In the genomic region with DNA sequence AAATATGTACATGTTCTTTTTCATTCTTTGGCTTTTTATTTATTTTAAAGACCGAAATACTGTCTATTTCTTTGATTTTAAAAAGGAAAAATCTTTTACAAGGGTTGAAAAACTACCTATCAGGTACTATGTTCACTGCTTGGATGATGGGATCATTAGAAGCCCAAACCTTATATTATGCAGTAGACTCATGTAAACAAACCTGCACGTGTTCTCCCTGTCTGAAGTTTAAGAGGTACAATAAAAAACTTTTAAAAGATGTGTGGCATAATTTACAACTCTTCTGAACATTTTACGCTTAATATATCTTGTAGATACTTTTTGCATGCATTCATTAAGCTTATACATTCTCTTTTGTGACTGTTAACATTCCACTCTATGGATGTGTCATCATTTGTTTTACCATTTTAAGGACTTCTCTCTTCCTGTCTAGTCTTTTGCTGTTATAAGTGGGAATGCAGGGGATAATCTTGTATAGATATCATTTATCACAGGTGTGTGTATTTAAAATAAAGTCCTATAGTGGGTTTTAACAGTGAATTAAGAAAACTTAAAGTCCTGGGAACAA, we compare ENCODE assay signal across 22 cellular contexts. TPM values are rescaled to one million over a fixed set of nuclear protein-coding genes. Genes with fewer than 3 reads are reported as not detected.
DNase-seq lines count a peak whose midpoint lies in the region; ATAC-seq and TF ChIP-seq lines count a peak whose summit lies in the region.
"Had no signal": no experiment of that assay in that cellular context is flagged by ENCODE, and none has a peak within 500 bp of the region (broad histone marks: within the 10 kb centered on the region; RNA-seq: fewer than 3 reads in every experiment).

No MANE protein-coding gene starts in this region.

- H3K4me1 Mint-ChIP-seq in activated T-helper 17 cell treated with anti-CD3 and anti-CD28 coated beads, Interleukin-2, amount 50 U/mL, for 72 hours = peaks cover 14% of the 10 kb centered on the region

- H3K4me3 ChIP-seq in ACC112 (ENCODE audit: low read depth, low read length) = no peak overlapping the region
- H3K4me3 ChIP-seq in right lobe of liver = no peak overlapping the region
- H3K4me3 ChIP-seq: neural progenitor cell, upper lobe of left lung had no signal

- no peaks in the 10 kb centered on the region for H3K27me3 Mint-ChIP-seq in activated T-helper 17 cell treated with anti-CD3 and anti-CD28 coated beads, Interleukin-2, amount 50 U/mL, for 72 hours
- H3K27me3 Mint-ChIP-seq: activated naive CD8-positive, alpha-beta T cell treated with anti-CD3 and anti-CD28 coated beads, Interleukin-2, amount 10 ng/mL, durations not matched to agents 7 days and 5 days; stimulated activated naive CD8-positive, alpha-beta T cell treated with anti-CD3 and anti-CD28 coated beads, Interleukin-15, Interleukin-2, amounts not matched to agents 100 ng/mL and 50 ng/mL, for 24 hours had no signal

- peaks cover under 1% of the 10 kb centered on the region for H3K9me3 Mint-ChIP-seq in activated T-helper 17 cell treated with anti-CD3 and anti-CD28 coated beads, Interleukin-2, amount 50 U/mL, for 72 hours
- H3K9me3 Mint-ChIP-seq: activated naive CD8-positive, alpha-beta T cell treated with anti-CD3 and anti-CD28 coated beads, Interleukin-2, amount 10 ng/mL, durations not matched to agents 7 days and 5 days; neural progenitor cell; stimulated activated naive CD8-positive, alpha-beta T cell treated with anti-CD3 and anti-CD28 coated beads, Interleukin-15, Interleukin-2, amounts not matched to agents 100 ng/mL and 50 ng/mL, for 24 hours had no signal

- H3K36me3 Mint-ChIP-seq in activated T-helper 17 cell treated with anti-CD3 and anti-CD28 coated beads, Interleukin-2, amount 50 U/mL, for 72 hours (ENCODE audit: low read depth) = peaks cover 32% of the 10 kb centered on the region

- TF ChIP-seq POLR2A in right lobe of liver (IDR thresholded peaks at IDR 0.05) = no peak

- H3K79me2 ChIP-seq in ACC112 (ENCODE audit: control insufficient read depth, insufficient read depth, low read length, unreplicated experiment) = peaks cover 93% of the 10 kb centered on the region

- no peaks in the 10 kb centered on the region for H3K27me3 ChIP-seq in ACC112 (ENCODE audit: insufficient read depth, low read length)
- H3K27me3 ChIP-seq in foreskin keratinocyte = no peaks in the 10 kb centered on the region
- H3K27me3 ChIP-seq in right lobe of liver = no peaks in the 10 kb centered on the region
- H3K27me3 ChIP-seq: neural progenitor cell, upper lobe of left lung had no signal

- H2AFZ ChIP-seq in ACC112 (ENCODE audit: low read length, unreplicated experiment) = no peak overlapping the region
- H2AFZ ChIP-seq: neural progenitor cell had no signal

- no peaks in the 10 kb centered on the region for H3K9me3 ChIP-seq in right lobe of liver
- H3K9me3 ChIP-seq: upper lobe of left lung had no signal

- DNase-seq in HCEC 1CT (peak; percentile 69), foreskin keratinocyte (peak; percentile 12 to 56), right lobe of liver (no peak), AG08396 (ENCODE audit: low spot score) (no peak), GOT3 (lab: John Stamatoyannopoulos, UW) (no peak)
- DNase-seq: activated CD4-positive, alpha-beta T cell treated with anti-CD3 and anti-CD28 coated beads, Interleukin-2, amount 50 U/mL, for 1 hour; activated naive CD8-positive, alpha-beta T cell treated with anti-CD3 and anti-CD28 coated beads, Interleukin-2, amount 10 ng/mL, durations not matched to agents 7 days and 5 days; central memory CD4-positive, alpha-beta T cell; effector CD8-positive, alpha-beta T cell; hypothalamus; NCI-H1092 treated with DMSO at 0.1 percent for 48 hours; NCI-H2081 treated with DMSO at 0.1 percent for 48 hours; NCI-H69; OCI-M1; retina; upper lobe of left lung had no signal

- H3K36me3 ChIP-seq in ACC112 (ENCODE audit: insufficient read depth, low read length) (peaks cover 15% of the 10 kb centered on the region), right lobe of liver (no peaks in the 10 kb centered on the region)

- WGBS in right lobe of liver (ENCODE audit: insufficient coverage, low coverage, low lambda C conversion rate, missing lambda C conversion rate) = 52% methylated on average over 3 of the region's 3 CpGs

- ATAC-seq in activated T-helper 17 cell treated with anti-CD3 and anti-CD28 coated beads, Interleukin-2, amount 50 U/mL, for 72 hours (replicated peaks) = no peak
- ATAC-seq in foreskin keratinocyte = peak; percentile 46
- ATAC-seq in right lobe of liver = no peak
- ATAC-seq in HG03460 (IDR thresholded peaks at IDR 0.05; ENCODE audit: unreplicated experiment) = no peak

- intact Hi-C loops in right lobe of liver (cut with DNase I) = no loop called here

- H3K4me1 ChIP-seq in ACC112 (ENCODE audit: control insufficient read depth, insufficient read depth, low read length, unreplicated experiment) = peaks cover 32% of the 10 kb centered on the region
- peaks cover 17% of the 10 kb centered on the region for H3K4me1 ChIP-seq in foreskin keratinocyte
- peaks cover 0 to 6% (median 0%) of the 10 kb centered on the region in 4 donors for H3K4me1 ChIP-seq in right lobe of liver

- H3K4me3 Mint-ChIP-seq in activated T-helper 17 cell treated with anti-CD3 and anti-CD28 coated beads, Interleukin-2, amount 50 U/mL, for 72 hours = no peak overlapping the region
- H3K4me3 Mint-ChIP-seq: activated naive CD8-positive, alpha-beta T cell treated with anti-CD3 and anti-CD28 coated beads, Interleukin-2, amount 10 ng/mL, durations not matched to agents 7 days and 5 days; mesothelial cell of epicardium; neural progenitor cell; stimulated activated naive CD8-positive, alpha-beta T cell treated with anti-CD3 and anti-CD28 coated beads, Interleukin-15, Interleukin-2, amounts not matched to agents 100 ng/mL and 50 ng/mL, for 24 hours had no signal

- 0 out of 2 replicates have a peak overlapping the region, but pooled peaks have one; percentile 28 for H3K27ac ChIP-seq in ACC112 (ENCODE audit: low read depth, low read length)
- H3K27ac ChIP-seq in foreskin keratinocyte = no peak overlapping the region
- no peak overlapping the region for H3K27ac ChIP-seq in right lobe of liver
- H3K27ac ChIP-seq: neural progenitor cell, upper lobe of left lung had no signal

- peak overlapping the region; percentile 21 for H3K27ac Mint-ChIP-seq in activated T-helper 17 cell treated with anti-CD3 and anti-CD28 coated beads, Interleukin-2, amount 50 U/mL, for 72 hours
- H3K27ac Mint-ChIP-seq: activated naive CD8-positive, alpha-beta T cell treated with anti-CD3 and anti-CD28 coated beads, Interleukin-2, amount 10 ng/mL, durations not matched to agents 7 days and 5 days; mesothelial cell of epicardium; neural progenitor cell; stimulated activated naive CD8-positive, alpha-beta T cell treated with anti-CD3 and anti-CD28 coated beads, Interleukin-15, Interleukin-2, amounts not matched to agents 100 ng/mL and 50 ng/mL, for 24 hours had no signal

- TF ChIP-seq CTCF in foreskin keratinocyte (conservative IDR thresholded peaks at IDR 0.05) = no peak
- TF ChIP-seq CTCF in right lobe of liver (IDR thresholded peaks at IDR 0.05) = no peak

RNA-seq across cellular contexts. Expression of a gene that starts 6.2 kb away (rescaled TPM):
- 10 to 100 TPM; 36.4 to 36.6 TPM for total RNA-seq in activated T-helper 17 cell treated with anti-CD3 and anti-CD28 coated beads, Interleukin-2, amount 50 U/mL, for 72 hours
- total RNA-seq in foreskin keratinocyte = 19.3 TPM in 2 replicates
- polyA plus RNA-seq in foreskin keratinocyte = 0.95 and 1.1 TPM in 2 replicates
- total RNA-seq in right lobe of liver = 10 to 100 TPM; 10.9 to 17.2 (median 12.1) TPM

Comparison
In these comparisons a context has a peak if more than half of its experiments do, and no peak if none do; other contexts are left out.
1. DNase-seq: peak in HCEC 1CT (single experiment) and foreskin keratinocyte (2 of 2); none in right lobe of liver (0 of 3), AG08396 (single experiment) and GOT3 (single experiment).